Comparison of ENCODE assay signal across 29 cellular contexts in the genomic region with DNA sequence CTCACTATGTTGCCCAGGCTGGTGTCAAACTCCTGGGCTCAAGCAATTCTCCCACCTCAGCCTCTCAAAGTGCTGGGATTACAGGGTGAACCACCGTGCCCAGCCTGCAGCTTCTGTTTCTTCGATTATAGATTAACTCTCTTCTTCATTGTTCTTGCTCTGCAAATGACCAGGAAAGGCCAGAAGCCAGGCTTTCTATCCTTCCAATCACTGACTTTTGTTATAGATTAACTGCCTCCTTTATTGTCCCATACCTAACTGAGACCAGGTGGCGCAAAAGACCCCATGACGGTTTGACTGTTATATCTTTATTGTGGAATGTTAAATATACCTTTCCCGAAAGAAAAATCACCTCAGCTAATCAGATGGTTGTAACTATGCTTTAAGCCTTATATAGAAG.
"Had no signal": no experiment of that assay in that cellular context is flagged by ENCODE, and none has a peak within 500 bp of the region (broad histone marks: within the 10 kb centered on the region; RNA-seq: fewer than 3 reads in every experiment).

No MANE protein-coding gene starts in this region.

- H3K4me3 Mint-ChIP-seq: immature natural killer cell; naive thymus-derived CD8-positive, alpha-beta T cell; stimulated activated naive CD8-positive, alpha-beta T cell treated with anti-CD3 and anti-CD28 coated beads, Interleukin-15, amount 100 ng/mL, for 72 hours had no signal

- H3K27me3 Mint-ChIP-seq: stimulated activated naive CD8-positive, alpha-beta T cell treated with anti-CD3 and anti-CD28 coated beads, Interleukin-15, amount 100 ng/mL, for 72 hours had no signal

- FAIRE-seq: colon, endothelial cell of umbilical vein had no signal

- H3K36me3 ChIP-seq: esophagus squamous epithelium, heart right ventricle, ovary, suprapubic skin had no signal

- H3K4me3 ChIP-seq: esophagus squamous epithelium, heart right ventricle, ovary, smooth muscle cell, suprapubic skin had no signal

- H3K4me1 ChIP-seq: esophagus squamous epithelium, suprapubic skin had no signal

- H3K27ac ChIP-seq: esophagus squamous epithelium, ovary, suprapubic skin had no signal

- DNase-seq: central memory CD4-positive, alpha-beta T cell; dermis blood vessel endothelial cell; effector memory CD4-positive, alpha-beta T cell; esophagus squamous epithelium; foreskin melanocyte; glutamatergic neuron; hypothalamus; immature natural killer cell; islet precursor cell; kidney glomerular epithelial cell; mesendoderm; midbrain; naive thymus-derived CD8-positive, alpha-beta T cell; occipital lobe; ovary; posterior cingulate gyrus; stimulated activated CD4-positive, alpha-beta T cell treated with anti-CD3 and anti-CD28 coated beads, Interleukin-12 subunit alpha, Interleukin-12 subunit beta, amount 100 ng/mL, for 4 hours; stimulated activated CD4-positive, alpha-beta T cell treated with anti-CD3 and anti-CD28 coated beads, Interleukin-1b, Interleukin-23, amount 100 ng/mL, for 48 hours; stimulated activated CD4-positive, alpha-beta T cell treated with anti-CD3 and anti-CD28 coated beads, Interleukin-4, amount 100 ng/mL, for 1 hour; stimulated activated CD8-positive, alpha-beta memory T cell treated with anti-CD3 and anti-CD28 coated beads, Interleukin-4, amount 100 ng/mL, for 48 hours; stimulated activated naive CD4-positive, alpha-beta T cell; stimulated activated naive CD8-positive, alpha-beta T cell treated with anti-CD3 and anti-CD28 coated beads, Interleukin-15, amount 100 ng/mL, for 72 hours; trophoblast cell had no signal

- ATAC-seq: left lobe of liver; naive thymus-derived CD8-positive, alpha-beta T cell; stimulated activated naive CD8-positive, alpha-beta T cell treated with anti-CD3 and anti-CD28 coated beads, Interleukin-15, amount 100 ng/mL, for 72 hours had no signal

- H3K27me3 ChIP-seq: esophagus squamous epithelium, heart right ventricle, ovary, suprapubic skin had no signal

- H3K27ac Mint-ChIP-seq: immature natural killer cell; naive thymus-derived CD8-positive, alpha-beta T cell; stimulated activated naive CD8-positive, alpha-beta T cell treated with anti-CD3 and anti-CD28 coated beads, Interleukin-15, amount 100 ng/mL, for 72 hours had no signal

- H3K9me3 ChIP-seq: ovary, suprapubic skin had no signal

- H3K4me2 ChIP-seq: smooth muscle cell had no signal
